ENCODE assay signal across 10 cellular contexts in the genomic region with DNA sequence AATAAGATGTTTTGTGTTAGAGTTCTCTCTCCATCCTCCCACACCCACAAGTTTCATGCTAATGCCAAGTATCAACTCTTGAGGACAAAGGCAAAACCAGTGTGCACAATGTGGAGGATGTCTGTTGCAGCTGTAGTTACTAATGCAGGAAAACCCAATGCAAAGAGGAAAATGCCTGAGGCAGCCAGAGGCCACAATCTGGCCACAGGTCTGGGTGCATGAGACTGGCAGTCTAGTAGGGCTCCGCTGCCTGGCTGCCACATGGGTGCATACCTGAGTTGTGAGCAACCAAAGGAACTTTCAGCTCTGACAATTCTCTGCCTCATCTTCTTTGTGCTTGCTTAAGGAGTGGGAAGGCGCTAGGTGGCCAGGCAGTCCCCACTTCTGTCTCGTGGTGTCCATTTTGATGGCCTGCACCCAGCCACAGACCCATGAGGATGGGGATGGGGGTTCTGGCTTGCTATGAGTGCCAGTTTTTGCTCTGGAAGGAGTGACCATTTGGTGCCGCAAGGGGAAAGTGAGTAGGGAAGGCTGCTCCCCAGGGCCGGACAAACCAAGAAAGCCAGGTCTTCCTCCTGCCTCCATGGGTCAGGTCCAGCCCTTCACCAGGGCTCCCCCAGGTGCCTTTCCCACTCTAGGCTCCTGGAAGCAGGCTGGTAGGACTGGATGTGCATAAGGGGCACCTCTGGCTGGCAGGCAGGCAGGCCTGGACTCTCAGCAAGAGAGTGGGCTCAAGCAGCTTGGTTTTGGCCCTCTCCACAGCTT.
A peak's percentile ranks its signal among the peaks of the same experiment; 100 is the strongest.
DNase-seq lines count a peak whose midpoint lies in the region; ATAC-seq lines count a peak whose summit lies in the region.
"Had no signal": no experiment of that assay in that cellular context is flagged by ENCODE, and none has a peak within 500 bp of the region (broad histone marks: within the 10 kb centered on the region; RNA-seq: fewer than 3 reads in every experiment).

No MANE protein-coding gene starts in this region.

- no peak for ATAC-seq in stimulated activated naive B cell treated with anti-CD40 and anti-IgM and Interleukin-4, amounts not matched to agents 10 μg/mL and 1 μg/mL and 100 μg/mL, for 72 hours (replicated peaks)
- no peak for ATAC-seq in GM21723 (IDR thresholded peaks at IDR 0.05; ENCODE audit: unreplicated experiment)

- H3K4me3 Mint-ChIP-seq in stimulated activated naive B cell treated with anti-CD40 and anti-IgM and Interleukin-4, amounts not matched to agents 10 μg/mL and 1 μg/mL and 100 μg/mL, for 72 hours, result no peak overlapping the region
- H3K4me3 Mint-ChIP-seq: memory B cell had no signal

- H3K27me3 Mint-ChIP-seq in stimulated activated naive B cell treated with anti-CD40 and anti-IgM and Interleukin-4, amounts not matched to agents 10 μg/mL and 1 μg/mL and 100 μg/mL, for 72 hours, result no peaks in the 10 kb centered on the region
- H3K27me3 Mint-ChIP-seq: memory B cell had no signal

- H3K4me1 Mint-ChIP-seq in stimulated activated naive B cell treated with anti-CD40 and anti-IgM and Interleukin-4, amounts not matched to agents 10 μg/mL and 1 μg/mL and 100 μg/mL, for 72 hours, result peaks cover 18 to 22% of the 10 kb centered on the region in 2 donors

- H3K9me3 ChIP-seq in adipocyte (ENCODE audit: control insufficient read depth, low read length), result no peaks in the 10 kb centered on the region

- peak overlapping the region; percentile 37 for H3K27ac Mint-ChIP-seq in stimulated activated naive B cell treated with anti-CD40 and anti-IgM and Interleukin-4, amounts not matched to agents 10 μg/mL and 1 μg/mL and 100 μg/mL, for 72 hours
- H3K27ac Mint-ChIP-seq: memory B cell had no signal

- no peaks in the 10 kb centered on the region for H3K27me3 ChIP-seq in adipocyte (replicated peaks; ENCODE audit: control insufficient read depth, insufficient read depth, low read length)

- DNase-seq in HCEC 1CT (peak; percentile 22), adipocyte (ENCODE audit: low read depth) (peak; percentile 74), glomerular visceral epithelial cell (ENCODE audit: extremely low spot score) (peak; percentile 81), hepatic stellate cell (ENCODE audit: low spot score) (no peak), NCI-H2196 treated with DMSO at 0.1 percent for 48 hours (lab: John Stamatoyannopoulos, UW; ENCODE audit: unreplicated experiment) (no peak)
- DNase-seq in stimulated activated naive B cell treated with anti-CD40 and anti-IgM and Interleukin-4, amounts not matched to agents 10 μg/mL and 1 μg/mL and 100 μg/mL, for 72 hours, result no peak
- DNase-seq: cortex of kidney, NCI-H1436 had no signal

- peaks cover 31 to 40% of the 10 kb centered on the region in 2 donors for H3K36me3 Mint-ChIP-seq in stimulated activated naive B cell treated with anti-CD40 and anti-IgM and Interleukin-4, amounts not matched to agents 10 μg/mL and 1 μg/mL and 100 μg/mL, for 72 hours

- H3K9me3 Mint-ChIP-seq in stimulated activated naive B cell treated with anti-CD40 and anti-IgM and Interleukin-4, amounts not matched to agents 10 μg/mL and 1 μg/mL and 100 μg/mL, for 72 hours, result no peaks in the 10 kb centered on the region
- H3K9me3 Mint-ChIP-seq: memory B cell had no signal

- peaks cover 24% of the 10 kb centered on the region for H3K36me3 ChIP-seq in adipocyte (ENCODE audit: control insufficient read depth, insufficient read depth, low read length, severe bottlenecking)

- no peak overlapping the region for H3K4me3 ChIP-seq in adipocyte (ENCODE audit: low read length)

- H3K9ac ChIP-seq in adipocyte (ENCODE audit: low read length), result no peak overlapping the region

- H3K4me1 ChIP-seq in adipocyte (ENCODE audit: control insufficient read depth, insufficient read depth, low read length), result peaks cover 21% of the 10 kb centered on the region

Comparison
In these comparisons a context has a peak if more than half of its experiments do, and no peak if none do; other contexts are left out.
1. DNase-seq: peak in HCEC 1CT (single experiment), adipocyte (single experiment) and glomerular visceral epithelial cell (single experiment); none in stimulated activated naive B cell treated with anti-CD40 and anti-IgM and Interleukin-4, amounts not matched to agents 10 μg/mL and 1 μg/mL and 100 μg/mL, for 72 hours (single experiment), hepatic stellate cell (single experiment) and NCI-H2196 treated with DMSO at 0.1 percent for 48 hours (single experiment).